ENCODE assay signal across 8 cellular contexts in genomic region chr1:17438977-17439249, GRCh38. TPM values are rescaled to one million over a fixed set of nuclear protein-coding genes. Genes with fewer than 3 reads are reported as not detected.
DNase-seq lines count a peak whose midpoint lies in the region; ATAC-seq, FAIRE-seq and TF ChIP-seq lines count a peak whose summit lies in the region.

No MANE protein-coding gene starts in this region.

- FAIRE-seq in urothelium cell line (lab: Jason Lieb, UNC), result no peak

- peak overlapping the region; percentile 96 for H3K4me3 Mint-ChIP-seq in activated CD4-positive, alpha-beta T cell treated with anti-CD3 and anti-CD28 coated beads for 36 hours

- under 1% methylated on average over 19 of the region's 19 CpGs for WGBS in thymus

- in situ Hi-C loops in astrocyte of the spinal cord (cut with HindIII; ENCODE audit: low sequenced_read_pairs), result no loop called here

- H3K36me3 ChIP-seq in lower lobe of right lung (peaks cover 11% of the 10 kb centered on the region), thymus (ENCODE audit: control insufficient read depth, insufficient read depth) (peaks cover 12% of the 10 kb centered on the region)

- H3K4me1 ChIP-seq in lower lobe of right lung, result peaks cover 35% of the 10 kb centered on the region
- peaks cover 12% of the 10 kb centered on the region for H3K4me1 ChIP-seq in thymus (ENCODE audit: control insufficient read depth, insufficient read depth, low read length)

- DNase-seq in activated CD4-positive, alpha-beta T cell treated with anti-CD3 and anti-CD28 coated beads for 36 hours, result peak; percentile 32
- no peak for DNase-seq in activated CD4-positive, alpha-beta T cell treated with anti-CD3 and anti-CD28 coated beads for 1 hour
- DNase-seq in astrocyte of the spinal cord (ENCODE audit: low read depth, low spot score) (no peak), lower lobe of right lung (no peak), urothelium cell line (ENCODE audit: low spot score) (no peak), NCI-H187 (lab: John Stamatoyannopoulos, UW) (no peak), activated gamma-delta T cell (lab: John Stamatoyannopoulos, UW) (no peak)

- H3K27ac ChIP-seq in lower lobe of right lung, result peak overlapping the region; percentile 85
- H3K27ac ChIP-seq in thymus (ENCODE audit: low read depth), result peak overlapping the region; percentile 91

- intact Hi-C loops in activated CD4-positive, alpha-beta T cell treated with anti-CD3 and anti-CD28 coated beads for 36 hours (cut with DNase I, micrococcal nuclease), result loop anchor here in 1 of 2 experiments (1.0 to 10.0 kb wide), 9 partner anchors 19 to 1912 kb away; partner anchors contain the start of genes ATP13A2, DDI2, DNAJC16 and SDHB
- intact Hi-C loops in lower lobe of right lung (cut with DNase I), result no loop called here

- no peaks in the 10 kb centered on the region for H3K9me3 Mint-ChIP-seq in activated CD4-positive, alpha-beta T cell treated with anti-CD3 and anti-CD28 coated beads for 36 hours (ENCODE audit: low read depth)

- CTCF ChIA-PET in activated CD4-positive, alpha-beta T cell treated with anti-CD3 and anti-CD28 coated beads for 36 hours (lab: Charles Lee), result interaction anchor here (0.6 to 1.6 kb wide), 4 partner anchors 10 to 35 kb away, joined by 3 to 5 read pairs (median 3); no protein-coding TSS in a partner anchor

- no peak for ATAC-seq in activated CD4-positive, alpha-beta T cell treated with anti-CD3 and anti-CD28 coated beads for 36 hours
- no peak for ATAC-seq in lower lobe of right lung

- no peaks in the 10 kb centered on the region for H3K27me3 Mint-ChIP-seq in activated CD4-positive, alpha-beta T cell treated with anti-CD3 and anti-CD28 coated beads for 36 hours

- peak overlapping the region; percentile 96 for H3K27ac Mint-ChIP-seq in activated CD4-positive, alpha-beta T cell treated with anti-CD3 and anti-CD28 coated beads for 36 hours

- H3K27me3 ChIP-seq in lower lobe of right lung (ENCODE audit: low read depth) (no peaks in the 10 kb centered on the region), thymus (ENCODE audit: control insufficient read depth, insufficient read depth) (no peaks in the 10 kb centered on the region)

- H3K4me3 ChIP-seq in astrocyte of the spinal cord (ENCODE audit: low read depth, low read length) (peak overlapping the region; percentile 91), lower lobe of right lung (peak overlapping the region; percentile 82), thymus (ENCODE audit: low read length) (peak overlapping the region; percentile 88)

- peaks cover 51% of the 10 kb centered on the region for H3K4me1 Mint-ChIP-seq in activated CD4-positive, alpha-beta T cell treated with anti-CD3 and anti-CD28 coated beads for 36 hours

- POLR2A ChIA-PET in activated CD4-positive, alpha-beta T cell treated with anti-CD3 and anti-CD28 coated beads for 36 hours (lab: Charles Lee), result no interaction called here

- H3K36me3 Mint-ChIP-seq in activated CD4-positive, alpha-beta T cell treated with anti-CD3 and anti-CD28 coated beads for 36 hours (ENCODE audit: low read depth), result peaks cover 41% of the 10 kb centered on the region

- TF ChIP-seq CTCF in astrocyte of the spinal cord (IDR thresholded peaks at IDR 0.05; ENCODE audit: low read depth, low read length) (no peak), lower lobe of right lung (IDR thresholded peaks at IDR 0.05) (no peak)

- H3K9me3 ChIP-seq in lower lobe of right lung (no peaks in the 10 kb centered on the region), thymus (ENCODE audit: control insufficient read depth) (no peaks in the 10 kb centered on the region)

RNA-seq across cellular contexts. Expression of gene RCC2, which starts 0.6 kb away (rescaled TPM):
- 100 to 1,000 TPM; 107 to 120 TPM for total RNA-seq in activated CD4-positive, alpha-beta T cell treated with anti-CD3 and anti-CD28 coated beads for 36 hours
- total RNA-seq in lower lobe of right lung, result 65.8 TPM
- polyA plus RNA-seq in thymus, result 65.2 TPM
